In the genomic region with DNA sequence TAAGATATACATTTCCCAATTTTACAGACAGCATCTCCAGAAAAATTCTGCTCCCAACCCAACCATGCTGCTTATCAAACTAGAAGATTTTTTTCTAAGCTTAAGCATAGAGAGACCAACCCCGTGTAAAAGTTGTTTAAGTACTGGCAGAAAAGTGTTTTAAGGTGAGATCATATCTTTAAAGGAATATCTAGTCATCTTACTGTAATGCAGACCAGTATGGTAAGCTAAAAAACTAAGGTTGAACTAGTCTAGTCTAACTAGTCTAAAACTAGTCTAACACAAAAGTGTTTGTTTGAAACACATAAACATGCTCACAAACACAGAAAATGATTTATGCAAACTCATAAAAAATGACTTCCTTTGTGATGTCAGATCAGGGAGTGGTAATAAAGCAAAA, we compare ENCODE assay signal across 12 cellular contexts.
"Had no signal": no experiment of that assay in that cellular context is flagged by ENCODE, and none has a peak within 500 bp of the region (broad histone marks: within the 10 kb centered on the region; RNA-seq: fewer than 3 reads in every experiment).

No MANE protein-coding gene starts in this region.

- H3K4me3 ChIP-seq: body of pancreas, coronary artery, hepatocyte had no signal

- H3K27me3 Mint-ChIP-seq: activated CD4-positive, alpha-beta memory T cell treated with anti-CD3 and anti-CD28 coated beads for 36 hours; naive B cell had no signal

- H3K9me3 Mint-ChIP-seq: activated CD4-positive, alpha-beta memory T cell treated with anti-CD3 and anti-CD28 coated beads for 36 hours; activated T-cell treated with anti-CD3 and anti-CD28 coated beads, Interleukin-2, amount 50 U/mL, for 72 hours; naive B cell had no signal

- H3K36me3 Mint-ChIP-seq: activated CD4-positive, alpha-beta memory T cell treated with anti-CD3 and anti-CD28 coated beads for 36 hours; naive B cell had no signal

- DNase-seq: activated CD4-positive, alpha-beta memory T cell treated with anti-CD3 and anti-CD28 coated beads for 36 hours; activated naive CD4-positive, alpha-beta T cell; activated T-cell treated with anti-CD3 and anti-CD28 coated beads, Interleukin-2, amount 50 U/mL, for 72 hours; body of pancreas; central memory CD4-positive, alpha-beta T cell; effector CD8-positive, alpha-beta T cell; naive B cell; stimulated activated CD4-positive, alpha-beta T cell treated with anti-CD3 and anti-CD28 coated beads, Interleukin-4, amount 100 ng/mL, for 4 hours had no signal

- ATAC-seq: activated T-cell treated with anti-CD3 and anti-CD28 coated beads, Interleukin-2, amount 50 U/mL, for 72 hours; body of pancreas had no signal

- H3K27ac ChIP-seq: body of pancreas, coronary artery, hepatocyte, parathyroid adenoma, VCaP had no signal

- H3K27ac Mint-ChIP-seq: activated CD4-positive, alpha-beta memory T cell treated with anti-CD3 and anti-CD28 coated beads for 36 hours; activated T-cell treated with anti-CD3 and anti-CD28 coated beads, Interleukin-2, amount 50 U/mL, for 72 hours had no signal

- H3K4me3 Mint-ChIP-seq: activated CD4-positive, alpha-beta memory T cell treated with anti-CD3 and anti-CD28 coated beads for 36 hours; activated T-cell treated with anti-CD3 and anti-CD28 coated beads, Interleukin-2, amount 50 U/mL, for 72 hours; naive B cell had no signal

- H3K9me3 ChIP-seq: body of pancreas had no signal

- H3K4me1 ChIP-seq: body of pancreas, parathyroid adenoma had no signal

- H3K27me3 ChIP-seq: body of pancreas, hepatocyte had no signal
